Comparison of ENCODE assay signal across 8 cellular contexts in genomic region chr11:64802370-64803162, GRCh38. TPM values are rescaled to one million over a fixed set of nuclear protein-coding genes. Genes with fewer than 3 reads are reported as not detected.
DNase-seq lines count a peak whose midpoint lies in the region; FAIRE-seq and TF ChIP-seq lines count a peak whose summit lies in the region.

No MANE protein-coding gene starts in this region.

- DNase-seq in GM12892 (ENCODE audit: insufficient read length) (peak; percentile 57), HFF-Myc (ENCODE audit: extremely low read depth, low read depth) (no peak), SHP77 (lab: John Stamatoyannopoulos, UW) (no peak), NCI-H82 (lab: John Stamatoyannopoulos, UW) (no peak), NCI-H1092 treated with DMSO at 0.1 percent for 48 hours (lab: John Stamatoyannopoulos, UW) (no peak)
- DNase-seq in T-helper 2 cell treated with Interferon-gamma antibody and Interleukin-4, amounts not matched to agents 5 μg/mL and 100 μg/mL, for 36 hours (ENCODE audit: low spot score) = peak; percentile 19
- peak; percentile 24 for DNase-seq in effector CD4-positive, alpha-beta T cell

- no peaks in the 10 kb centered on the region for H3K27me3 ChIP-seq in neuron (ENCODE audit: insufficient read depth, low read length)

- H3K36me3 ChIP-seq in neuron (ENCODE audit: insufficient read depth, low read length) = peaks cover 30% of the 10 kb centered on the region

- no peak for TF ChIP-seq POLR2A in GM12892 (IDR thresholded peaks at IDR 0.05; ENCODE audit: low read depth, low read length)

- H3K9me3 ChIP-seq in neuron (ENCODE audit: low read length) = no peaks in the 10 kb centered on the region

- H2AFZ ChIP-seq in neuron (ENCODE audit: low read depth, low read length) = no peak overlapping the region

- peak overlapping the region; percentile 76 for H3K27ac Mint-ChIP-seq in T-helper 2 cell treated with Interferon-gamma antibody and Interleukin-4, amounts not matched to agents 5 μg/mL and 100 μg/mL, for 36 hours

- H3K27me3 Mint-ChIP-seq in T-helper 2 cell treated with Interferon-gamma antibody and Interleukin-4, amounts not matched to agents 5 μg/mL and 100 μg/mL, for 36 hours (ENCODE audit: low read depth) = no peaks in the 10 kb centered on the region

- H3K4me3 ChIP-seq in HFF-Myc (replicated peaks; ENCODE audit: low read depth, low read length) = peak overlapping the region; percentile 42
- peak overlapping the region; percentile 31 for H3K4me3 ChIP-seq in neuron (ENCODE audit: low read length)

- peaks cover 10% of the 10 kb centered on the region for H3K4me1 ChIP-seq in neuron (ENCODE audit: insufficient read depth, low read length)

- peaks cover 24% of the 10 kb centered on the region for H3K36me3 Mint-ChIP-seq in T-helper 2 cell treated with Interferon-gamma antibody and Interleukin-4, amounts not matched to agents 5 μg/mL and 100 μg/mL, for 36 hours (ENCODE audit: low read depth)

- peaks cover 12% of the 10 kb centered on the region for H3K4me1 Mint-ChIP-seq in T-helper 2 cell treated with Interferon-gamma antibody and Interleukin-4, amounts not matched to agents 5 μg/mL and 100 μg/mL, for 36 hours (ENCODE audit: low read depth)

- TF ChIP-seq CTCF in HFF-Myc (IDR thresholded peaks at IDR 0.05; ENCODE audit: low read depth, low read length, missing control alignments) = no peak

- no peaks in the 10 kb centered on the region for H3K9me3 Mint-ChIP-seq in T-helper 2 cell treated with Interferon-gamma antibody and Interleukin-4, amounts not matched to agents 5 μg/mL and 100 μg/mL, for 36 hours

- H3K4me3 Mint-ChIP-seq in T-helper 2 cell treated with Interferon-gamma antibody and Interleukin-4, amounts not matched to agents 5 μg/mL and 100 μg/mL, for 36 hours = peak overlapping the region; percentile 83

- no peak for FAIRE-seq in GM12892 (lab: Jason Lieb, UNC)

RNA-seq across cellular contexts. Expression of gene MAP4K2, which starts 0.4 kb away (rescaled TPM):
- polyA plus RNA-seq in GM12892 (2012; ENCODE audit: missing spikeins) = 27.8 TPM

RNA-seq across cellular contexts. Expression of gene MEN1, which starts 7.8 kb away (rescaled TPM):
- 9.5 TPM for polyA plus RNA-seq in GM12892 (2012; ENCODE audit: missing spikeins)

RNA-seq across cellular contexts. Expression of gene SF1, which starts 24.2 kb away (rescaled TPM):
- polyA plus RNA-seq in GM12892 (2012; ENCODE audit: missing spikeins) = 146 TPM

RNA-seq across cellular contexts. Expression of gene CDC42BPG, which starts 41.9 kb away (rescaled TPM):
- polyA plus RNA-seq in GM12892 (2012; ENCODE audit: missing spikeins) = 0.15 TPM

RNA-seq across cellular contexts. Expression of gene PYGM, which starts 42.8 kb away (rescaled TPM):
- polyA plus RNA-seq in GM12892 (2012; ENCODE audit: missing spikeins) = 0.70 TPM

Comparison
In these comparisons a context has a peak if more than half of its experiments do, and no peak if none do; other contexts are left out.
1. DNase-seq: peak in GM12892 (single experiment), T-helper 2 cell treated with Interferon-gamma antibody and Interleukin-4, amounts not matched to agents 5 μg/mL and 100 μg/mL, for 36 hours (single experiment) and effector CD4-positive, alpha-beta T cell (single experiment); none in HFF-Myc (single experiment), SHP77 (0 of 2), NCI-H82 (single experiment) and NCI-H1092 treated with DMSO at 0.1 percent for 48 hours (single experiment).